In genomic region chr22:26667140-26667539, GRCh38 we compare ENCODE assay signal across 20 cellular contexts. TPM values are rescaled to one million over a fixed set of nuclear protein-coding genes. Genes with fewer than 3 reads are reported as not detected.
"Had no signal": no experiment of that assay in that cellular context is flagged by ENCODE, and none has a peak within 500 bp of the region (broad histone marks: within the 10 kb centered on the region; RNA-seq: fewer than 3 reads in every experiment).

No MANE protein-coding gene starts in this region.

- H3K27me3 ChIP-seq: body of pancreas had no signal

- ATAC-seq: activated T-helper 17 cell treated with anti-CD3 and anti-CD28 coated beads, Interleukin-2, amount 50 U/mL, for 72 hours; body of pancreas; esophagus mucosa; left lobe of liver; mucosa of descending colon; naive thymus-derived CD8-positive, alpha-beta T cell; right cardiac atrium had no signal

- H3K27ac Mint-ChIP-seq: progenitor cell of endocrine pancreas had no signal

- H3K27me3 Mint-ChIP-seq: activated T-helper 17 cell treated with anti-CD3 and anti-CD28 coated beads, Interleukin-2, amount 50 U/mL, for 72 hours; naive thymus-derived CD8-positive, alpha-beta T cell had no signal

- FAIRE-seq: islet of Langerhans, small intestine had no signal

- H3K4me3 ChIP-seq: body of pancreas, mucosa of descending colon, transverse colon had no signal

- H3K36me3 Mint-ChIP-seq: naive thymus-derived CD8-positive, alpha-beta T cell had no signal

- H3K9me3 ChIP-seq: body of pancreas, mucosa of descending colon, transverse colon had no signal

- H3K9me3 Mint-ChIP-seq: activated T-helper 17 cell treated with anti-CD3 and anti-CD28 coated beads, Interleukin-2, amount 50 U/mL, for 72 hours; naive thymus-derived CD8-positive, alpha-beta T cell had no signal

- H3K4me3 Mint-ChIP-seq: activated T-helper 17 cell treated with anti-CD3 and anti-CD28 coated beads, Interleukin-2, amount 50 U/mL, for 72 hours had no signal

- H3K36me3 ChIP-seq: transverse colon had no signal

- H3K27ac ChIP-seq: body of pancreas, transverse colon had no signal

- DNase-seq: activated CD4-positive, CD25-positive, alpha-beta regulatory T cell; activated CD8-positive, alpha-beta memory T cell treated with anti-CD3 and anti-CD28 coated beads, Interleukin-2, amount 50 U/mL, for 4 hours; activated naive CD4-positive, alpha-beta T cell treated with anti-CD3 and anti-CD28 coated beads, Interleukin-2, amount 50 U/mL, for 16 hours; amniotic stem cell; body of pancreas; dorsolateral prefrontal cortex; mammary epithelial cell; mucosa of descending colon; naive thymus-derived CD8-positive, alpha-beta T cell; occipital lobe; small intestine; substantia nigra; transverse colon had no signal

RNA-seq across cellular contexts. Expression of gene CRYBA4, which starts 45.4 kb away (rescaled TPM):
- total RNA-seq: body of pancreas; esophagus mucosa; left lobe of liver; mammary epithelial cell; mucosa of descending colon; naive thymus-derived CD8-positive, alpha-beta T cell; occipital lobe; progenitor cell of endocrine pancreas; right cardiac atrium; T-helper 2 cell treated with Interferon-gamma antibody and Interleukin-4, amounts not matched to agents 100 ng/mL and 5 ng/mL, for 36 hours; transverse colon had no signal
- polyA plus RNA-seq: mammary epithelial cell, right cardiac atrium had no signal

RNA-seq across cellular contexts. Expression of gene CRYBB1, which starts 49.3 kb away (rescaled TPM):
- total RNA-seq: activated T-helper 17 cell treated with anti-CD3 and anti-CD28 coated beads, Interleukin-2, amount 50 U/mL, for 72 hours; esophagus mucosa; left lobe of liver; mammary epithelial cell; naive thymus-derived CD8-positive, alpha-beta T cell; progenitor cell of endocrine pancreas; T-helper 2 cell treated with Interferon-gamma antibody and Interleukin-4, amounts not matched to agents 100 ng/mL and 5 ng/mL, for 36 hours had no signal
- polyA plus RNA-seq: mammary epithelial cell; naive thymus-derived CD8-positive, alpha-beta T cell had no signal
